24 cellular contexts compared by ENCODE assay signal in the genomic region with DNA sequence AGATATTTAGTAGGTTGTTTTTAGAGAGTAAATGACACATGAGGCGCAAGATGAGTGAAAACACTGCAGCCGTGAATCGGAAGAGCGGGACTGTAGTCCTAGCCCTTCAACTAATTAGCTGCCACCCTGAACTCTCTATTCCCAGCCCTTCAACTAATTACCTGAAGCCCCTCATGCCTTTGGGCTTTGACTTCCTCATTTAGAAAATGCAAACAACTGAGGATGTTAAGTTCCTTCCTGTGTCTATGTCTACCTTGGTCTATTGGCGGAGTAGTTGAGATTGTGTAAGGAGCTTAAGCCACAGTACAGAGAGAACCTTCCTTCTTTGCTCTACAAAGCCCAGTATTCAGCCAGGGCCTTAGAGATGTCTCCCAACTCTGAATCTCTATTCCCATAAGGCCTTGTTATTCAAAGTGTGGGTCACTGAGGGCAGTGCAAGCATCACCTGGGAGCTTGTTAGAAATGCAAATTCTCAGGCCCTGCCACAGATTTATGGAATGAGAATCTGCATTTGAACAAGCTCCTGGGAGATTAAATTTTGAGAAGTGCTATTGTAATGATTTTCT.
DNase-seq lines count a peak whose midpoint lies in the region; ATAC-seq and TF ChIP-seq lines count a peak whose summit lies in the region.
"Had no signal": no experiment of that assay in that cellular context is flagged by ENCODE, and none has a peak within 500 bp of the region (broad histone marks: within the 10 kb centered on the region; RNA-seq: fewer than 3 reads in every experiment).

No MANE protein-coding gene starts in this region.

- DNase-seq in left ventricle myocardium inferior (no peak), cardiac septum (ENCODE audit: low spot score) (no peak), MV-4-11 (lab: John Stamatoyannopoulos, UW) (peak; percentile 24), SKM-1 treated with dmso at 0.1 percent for 144 hours (lab: John Stamatoyannopoulos, UW; ENCODE audit: unreplicated experiment) (peak; percentile 47), prostate gland (ENCODE audit: low spot score) (no peak), NCI-H1436 treated with DMSO at 0.1 percent for 48 hours (lab: John Stamatoyannopoulos, UW) (no peak)
- DNase-seq: Calu3; DMS79 treated with DMSO at 0.1 percent for 48 hours; GF-D8; GOT3; HCEC 1CT; NCI-H1092 treated with DMSO at 0.1 percent for 48 hours; NCI-H146; NCI-H1930; NCI-H2107; NCI-H524; NCI-H82; NK-92 treated with Interleukin-12 subunit alpha and Interleukin-12 subunit beta, amount 100 ng/mL, for 24 hours; SIG-M5; T-helper 17 cell had no signal

- H3K27ac ChIP-seq in left ventricle myocardium inferior (replicated peaks) (peak overlapping the region; percentile 90), temporal lobe (ENCODE audit: low read depth, low read length) (peak overlapping the region; percentile 46), prostate gland (no peak overlapping the region)
- H3K27ac ChIP-seq: HL-60, SK-N-MC had no signal

- no peaks in the 10 kb centered on the region for H3K27me3 ChIP-seq in left ventricle myocardium inferior (ENCODE audit: low read depth)
- peaks cover 2% of the 10 kb centered on the region for H3K27me3 ChIP-seq in prostate gland (replicated peaks; ENCODE audit: insufficient read depth)

- H3K4me3 ChIP-seq in left ventricle myocardium inferior (no peak overlapping the region), prostate gland (no peak overlapping the region)
- H3K4me3 ChIP-seq: SK-N-MC had no signal

- H3K36me3 ChIP-seq in left ventricle myocardium inferior (no peaks in the 10 kb centered on the region), prostate gland (no peaks in the 10 kb centered on the region)

- 86% methylated on average over 5 of the region's 5 CpGs for WGBS in prostate gland

- H3K4me1 ChIP-seq in left ventricle myocardium inferior (peaks cover 53% of the 10 kb centered on the region), prostate gland (replicated peaks) (no peaks in the 10 kb centered on the region)

- no peak for TF ChIP-seq POLR2A in prostate gland (IDR thresholded peaks at IDR 0.05)

- ATAC-seq in GM21528 (IDR thresholded peaks at IDR 0.05; ENCODE audit: low FRiP score, unreplicated experiment): no peak
- ATAC-seq: T-helper 17 cell had no signal

- no peak for TF ChIP-seq CTCF in left ventricle myocardium inferior (IDR thresholded peaks at IDR 0.05; ENCODE audit: borderline replicate concordance)
- TF ChIP-seq CTCF in prostate gland (IDR thresholded peaks at IDR 0.05): no peak

- intact Hi-C loops in left ventricle myocardium inferior (cut with micrococcal nuclease) (no loop called here), cardiac septum (cut with DNase I) (loop anchor here (10.0 kb wide), 2 partner anchors 176 to 226 kb away; a partner anchor contains a TSS), prostate gland (cut with DNase I) (no loop called here)

- H3K9me3 ChIP-seq in left ventricle myocardium inferior (replicated peaks): no peaks in the 10 kb centered on the region
- H3K9me3 ChIP-seq in prostate gland: no peaks in the 10 kb centered on the region

Comparison
In these comparisons a context has a peak if more than half of its experiments do, and no peak if none do; other contexts are left out.
1. DNase-seq: peak in MV-4-11 (single experiment) and SKM-1 treated with dmso at 0.1 percent for 144 hours (single experiment); none in left ventricle myocardium inferior (single experiment), cardiac septum (single experiment), prostate gland (single experiment) and NCI-H1436 treated with DMSO at 0.1 percent for 48 hours (single experiment).
2. H3K27ac ChIP-seq: peak in left ventricle myocardium inferior (single experiment) and temporal lobe (single experiment); none in prostate gland (0 of 2).